In genomic region chr17:4583796-4584124, GRCh38 we compare ENCODE assay signal across 7 cellular contexts. TPM values are rescaled to one million over a fixed set of nuclear protein-coding genes. Genes with fewer than 3 reads are reported as not detected.
DNase-seq lines count a peak whose midpoint lies in the region; ATAC-seq, FAIRE-seq and TF ChIP-seq lines count a peak whose summit lies in the region.

No MANE protein-coding gene starts in this region.

- peaks cover 39% of the 10 kb centered on the region for H3K27me3 ChIP-seq in GM23338 (ENCODE audit: insufficient read depth)
- H3K27me3 ChIP-seq in endothelial cell of umbilical vein (ENCODE audit: control insufficient read depth in 2 of 2, insufficient read depth in 2 of 2, low read length in 2 of 2) = peaks cover 29 to 35% of the 10 kb centered on the region in 2 experiments
- no peaks in the 10 kb centered on the region for H3K27me3 ChIP-seq in Karpas-422 (ENCODE audit: low read length)

- H3K27me3 Mint-ChIP-seq in GM23338 (ENCODE audit: insufficient read depth, low read depth, poor library complexity) = peaks cover 39% of the 10 kb centered on the region
- H3K27me3 Mint-ChIP-seq in naive B cell = peaks cover 19 to 78% (median 67%) of the 10 kb centered on the region in 3 donors

- no peaks in the 10 kb centered on the region for H3K9me1 ChIP-seq in endothelial cell of umbilical vein (replicated peaks; ENCODE audit: control insufficient read depth, extremely low read depth, insufficient read depth, low read length)

- H3K9me3 ChIP-seq in endothelial cell of umbilical vein (replicated peaks; ENCODE audit: control insufficient read depth, insufficient read depth, low read length) (no peaks in the 10 kb centered on the region), Karpas-422 (ENCODE audit: low read length) (no peaks in the 10 kb centered on the region)

- H3K4me1 ChIP-seq in GM23338 (ENCODE audit: insufficient read depth) = peaks cover 9% of the 10 kb centered on the region
- H3K4me1 ChIP-seq in endothelial cell of umbilical vein (ENCODE audit: control insufficient read depth, extremely low read depth, insufficient read depth, low read length) = no peaks in the 10 kb centered on the region
- no peaks in the 10 kb centered on the region for H3K4me1 ChIP-seq in Karpas-422 (ENCODE audit: low read length)

- H3K36me3 Mint-ChIP-seq in GM23338 (ENCODE audit: low read depth) = no peaks in the 10 kb centered on the region
- H3K36me3 Mint-ChIP-seq in naive B cell = no peaks in the 10 kb centered on the region

- H4K20me1 ChIP-seq in GM23338 (replicated peaks; ENCODE audit: insufficient read depth) = no peaks in the 10 kb centered on the region
- H4K20me1 ChIP-seq in endothelial cell of umbilical vein (replicated peaks; ENCODE audit: control insufficient read depth, extremely low read depth, insufficient read depth, low read length) = no peaks in the 10 kb centered on the region
- H4K20me1 ChIP-seq in Karpas-422 (ENCODE audit: insufficient read depth, low read depth, low read length) = no peaks in the 10 kb centered on the region

- dilution Hi-C loops in endothelial cell of umbilical vein (cut with MboI; ENCODE audit: extremely low pct_ligation_motif_present, low sequenced_read_pairs) = no loop called here

- no TSS peak for BruUV-seq in endothelial cell of umbilical vein (replicated peaks; lab: Mats Ljungman, UMichigan)

- H3K27ac ChIP-seq in GM23338 (ENCODE audit: low read depth) (no peak overlapping the region), endothelial cell of umbilical vein (ENCODE audit: insufficient read depth, low read depth, low read length) (no peak overlapping the region), substantia nigra (ENCODE audit: low read depth, low read length, poor library complexity, severe bottlenecking) (no peak overlapping the region), Karpas-422 (ENCODE audit: low read length) (no peak overlapping the region)

- no peaks in the 10 kb centered on the region for H3F3A ChIP-seq in GM23338 (replicated peaks; ENCODE audit: low read depth)

- H3K36me3 ChIP-seq in GM23338 (ENCODE audit: insufficient read depth) = no peaks in the 10 kb centered on the region
- H3K36me3 ChIP-seq in endothelial cell of umbilical vein (ENCODE audit: control insufficient read depth in 2 of 2, extremely low read depth in 1 of 2, insufficient read depth in 2 of 2, low read length in 2 of 2) = no peaks in the 10 kb centered on the region
- H3K36me3 ChIP-seq in Karpas-422 (ENCODE audit: insufficient read depth, low read length) = no peaks in the 10 kb centered on the region

- no peak overlapping the region for H3K9ac ChIP-seq in endothelial cell of umbilical vein (replicated peaks; ENCODE audit: extremely low read depth, insufficient read depth, low read length)
- no peak overlapping the region for H3K9ac ChIP-seq in Karpas-422 (ENCODE audit: low read length)

- CTCF ChIA-PET in endothelial cell of umbilical vein (lab: Charles Lee) = interaction anchor here (0.8 to 2.2 kb wide), 2 partner anchors 11 to 16 kb away, joined by 4 to 24 read pairs; no protein-coding TSS in a partner anchor

- peak overlapping the region; percentile 74 for H3K4me3 ChIP-seq in GM23338
- peak overlapping the region in 1 of 3 experiments; percentile 37 for H3K4me3 ChIP-seq in endothelial cell of umbilical vein (replicated peaks in 1 of 3; ENCODE audit: insufficient read depth in 1 of 3, low read depth in 1 of 3, low read length in 3 of 3)
- no peak overlapping the region for H3K4me3 ChIP-seq in Karpas-422 (ENCODE audit: low read length)

- DNase-seq in GM23338 (ENCODE audit: low spot score) (peak; percentile 74), NCI-H82 treated with DMSO at 0.1 percent for 48 hours (lab: John Stamatoyannopoulos, UW; ENCODE audit: unreplicated experiment) (peak; percentile 33), endothelial cell of umbilical vein (ENCODE audit: low read depth, low spot score) (peak; percentile 18), naive B cell (no peak), substantia nigra (lab: John Stamatoyannopoulos, UW) (no peak), Karpas-422 (no peak)

- POLR2A ChIA-PET in endothelial cell of umbilical vein (lab: Charles Lee) = no interaction called here

- TF ChIP-seq CTCF in GM23338 (conservative IDR thresholded peaks at IDR 0.05; ENCODE audit: low read depth in 2 of 2) (peak; percentile 38 to 41), endothelial cell of umbilical vein (IDR thresholded peaks at IDR 0.05; ENCODE audit: extremely low read depth in 1 of 2, insufficient read depth in 1 of 2, low read depth in 1 of 2, low read length in 2 of 2) (peak; percentile 15 to 51)

- TF ChIP-seq POLR2A in endothelial cell of umbilical vein (IDR thresholded peaks at IDR 0.05; ENCODE audit: low read depth, low read length) = no peak

- peak overlapping the region; percentile 98 for H2AFZ ChIP-seq in GM23338
- no peak overlapping the region for H2AFZ ChIP-seq in endothelial cell of umbilical vein (ENCODE audit: low read depth, low read length)
- no peak overlapping the region for H2AFZ ChIP-seq in Karpas-422 (ENCODE audit: low read length)

- no peaks in the 10 kb centered on the region for H3K9me2 ChIP-seq in GM23338 (ENCODE audit: insufficient read depth)
- no peaks in the 10 kb centered on the region for H3K9me2 ChIP-seq in Karpas-422 (replicated peaks; ENCODE audit: insufficient read depth, low read length)

- H3K9me3 Mint-ChIP-seq in GM23338 = no peaks in the 10 kb centered on the region; the same call in 2 of the 3 replicates
- H3K9me3 Mint-ChIP-seq in naive B cell = no peaks in the 10 kb centered on the region

- H3K4me1 Mint-ChIP-seq in GM23338 (peaks cover 29% of the 10 kb centered on the region), naive B cell (peaks cover 6 to 7% (median 7%) of the 10 kb centered on the region in 3 donors)

- H3K27ac Mint-ChIP-seq in GM23338 (no peak overlapping the region), naive B cell (peak overlapping the region in 1 of 6 donors; percentile 40)

- H3K4me2 ChIP-seq in GM23338 = peak overlapping the region; percentile 94
- no peak overlapping the region for H3K4me2 ChIP-seq in endothelial cell of umbilical vein (ENCODE audit: insufficient read depth, low read length)
- H3K4me2 ChIP-seq in Karpas-422 (ENCODE audit: low read depth, low read length, poor library complexity, severe bottlenecking) = no peak overlapping the region

- peak; percentile 70 for FAIRE-seq in endothelial cell of umbilical vein (lab: Jason Lieb, UNC)

- ATAC-seq in GM23338 (peak; percentile 72), naive B cell (ENCODE audit: low read depth in 2 of 2) (peak; percentile 67 to 75), HG03521 (IDR thresholded peaks at IDR 0.05; ENCODE audit: unreplicated experiment) (no peak)

- intact Hi-C loops in endothelial cell of umbilical vein (cut with micrococcal nuclease) = no loop called here

- peak overlapping the region; percentile 80 for H3K4me3 Mint-ChIP-seq in GM23338
- peak overlapping the region; percentile 24 to 92 (median 85) for H3K4me3 Mint-ChIP-seq in naive B cell

- H3K79me2 ChIP-seq in GM23338 (replicated peaks; ENCODE audit: insufficient read depth) = no peaks in the 10 kb centered on the region
- H3K79me2 ChIP-seq in endothelial cell of umbilical vein (ENCODE audit: control insufficient read depth, insufficient read depth, low read length) = no peaks in the 10 kb centered on the region
- H3K79me2 ChIP-seq in Karpas-422 (ENCODE audit: low read length) = no peaks in the 10 kb centered on the region

RNA-seq across cellular contexts. Expression of gene SMTNL2, which starts 0.6 kb away (rescaled TPM):
- total RNA-seq in GM23338 (2014; rRNA removed; shearing (Covaris generic)) = 1.7 and 4.3 TPM in 2 replicates
- polyA plus RNA-seq in GM23338 (2016; fragmentation: Nextera tagmentation; extraction: Ambion mirVana) (1.3 and 3.1 TPM in 2 replicates), endothelial cell of umbilical vein (not detected in 2 replicates), naive B cell (ENCODE audit: low read depth in 6 of 6) (not detected)
- total RNA-seq in endothelial cell of umbilical vein = not detected in 2 replicates
- not detected in 2 replicates for polyA plus RNA-seq in endothelial cell of umbilical vein (2011; cell fraction: cytosol; rRNA removed)
- not detected in 2 replicates for polyA plus RNA-seq in endothelial cell of umbilical vein (2011; cell fraction: nucleus; rRNA removed)
- not detected in 2 replicates for polyA plus RNA-seq in endothelial cell of umbilical vein (2012)
- not detected in 2 replicates for polyA minus RNA-seq in endothelial cell of umbilical vein
- not detected for polyA minus RNA-seq in endothelial cell of umbilical vein (2011; cell fraction: cytosol; rRNA and poly(A)+ RNA removed)
- polyA minus RNA-seq in endothelial cell of umbilical vein (2011; cell fraction: nucleus; rRNA and poly(A)+ RNA removed) = not detected in 2 replicates
- total RNA-seq in Karpas-422 (2014; rRNA removed; shearing (Covaris generic); ENCODE audit: low replicate concordance) = 0.45 TPM in 1 of 2 replicates, not detected in the other

RNA-seq across cellular contexts. Expression of gene GGT6, which starts 23.4 kb away (rescaled TPM):
- 0.24 TPM in 1 of 2 replicates, not detected in the other for total RNA-seq in GM23338 (2014; rRNA removed; shearing (Covaris generic))
- polyA plus RNA-seq in GM23338 (2016; fragmentation: Nextera tagmentation; extraction: Ambion mirVana) (0.12 TPM in 1 of 2 replicates, not detected in the other), endothelial cell of umbilical vein (not detected in 2 replicates), naive B cell (ENCODE audit: low read depth in 6 of 6) (not detected)
- not detected in 2 replicates for total RNA-seq in endothelial cell of umbilical vein
- polyA plus RNA-seq in endothelial cell of umbilical vein (2011; cell fraction: cytosol; rRNA removed) = not detected in 2 replicates
- not detected in 2 replicates for polyA plus RNA-seq in endothelial cell of umbilical vein (2011; cell fraction: nucleus; rRNA removed)
- polyA plus RNA-seq in endothelial cell of umbilical vein (2012) = not detected in 2 replicates
- polyA minus RNA-seq in endothelial cell of umbilical vein = not detected in 2 replicates
- polyA minus RNA-seq in endothelial cell of umbilical vein (2011; cell fraction: cytosol; rRNA and poly(A)+ RNA removed) = not detected
- polyA minus RNA-seq in endothelial cell of umbilical vein (2011; cell fraction: nucleus; rRNA and poly(A)+ RNA removed) = not detected in 2 replicates
- not detected in 2 replicates for total RNA-seq in Karpas-422 (2014; rRNA removed; shearing (Covaris generic); ENCODE audit: low replicate concordance)

RNA-seq across cellular contexts. Expression of gene MYBBP1A, which starts 28.6 kb away (rescaled TPM):
- total RNA-seq in GM23338 (2014; rRNA removed; shearing (Covaris generic)) = 169 and 213 TPM in 2 replicates
- polyA plus RNA-seq in GM23338 (2016; fragmentation: Nextera tagmentation; extraction: Ambion mirVana) = 66.4 and 70.7 TPM in 2 replicates
- total RNA-seq in endothelial cell of umbilical vein = 78.1 and 79.2 TPM in 2 replicates
- 26.8 and 29.3 TPM in 2 replicates for polyA plus RNA-seq in endothelial cell of umbilical vein
- 23.1 and 28.2 TPM in 2 replicates for polyA plus RNA-seq in endothelial cell of umbilical vein (2011; cell fraction: cytosol; rRNA removed)
- polyA plus RNA-seq in endothelial cell of umbilical vein (2011; cell fraction: nucleus; rRNA removed) = 109 and 111 TPM in 2 replicates
- 54.2 and 58.6 TPM in 2 replicates for polyA plus RNA-seq in endothelial cell of umbilical vein (2012)
- 36.6 and 55.5 TPM in 2 replicates for polyA minus RNA-seq in endothelial cell of umbilical vein
- 65.2 TPM for polyA minus RNA-seq in endothelial cell of umbilical vein (2011; cell fraction: cytosol; rRNA and poly(A)+ RNA removed)
- 43.8 and 58.8 TPM in 2 replicates for polyA minus RNA-seq in endothelial cell of umbilical vein (2011; cell fraction: nucleus; rRNA and poly(A)+ RNA removed)
- 10 to 100 TPM in 5 of 6 donors, under 1 TPM in 1; 0.24 to 28.7 (median 13.4) TPM for polyA plus RNA-seq in naive B cell (ENCODE audit: low read depth in 6 of 6)
- 48.2 and 76.6 TPM in 2 replicates for total RNA-seq in Karpas-422 (2014; rRNA removed; shearing (Covaris generic); ENCODE audit: low replicate concordance)

RNA-seq across cellular contexts. Expression of gene ALOX15, which starts 57.7 kb away (rescaled TPM):
- 1.1 and 1.4 TPM in 2 replicates for total RNA-seq in GM23338 (2014; rRNA removed; shearing (Covaris generic))
- polyA plus RNA-seq in GM23338 (2016; fragmentation: Nextera tagmentation; extraction: Ambion mirVana) (0.28 and 1.2 TPM in 2 replicates), endothelial cell of umbilical vein (not detected in 2 replicates), naive B cell (ENCODE audit: low read depth in 6 of 6) (under 1 TPM in 1 of 6 donors, not detected in 5; 0.09 TPM)
- not detected in 2 replicates for total RNA-seq in endothelial cell of umbilical vein
- polyA plus RNA-seq in endothelial cell of umbilical vein (2011; cell fraction: cytosol; rRNA removed) = not detected in 2 replicates
- not detected in 2 replicates for polyA plus RNA-seq in endothelial cell of umbilical vein (2011; cell fraction: nucleus; rRNA removed)
- polyA plus RNA-seq in endothelial cell of umbilical vein (2012) = not detected in 2 replicates
- not detected in 2 replicates for polyA minus RNA-seq in endothelial cell of umbilical vein
- not detected for polyA minus RNA-seq in endothelial cell of umbilical vein (2011; cell fraction: cytosol; rRNA and poly(A)+ RNA removed)
- polyA minus RNA-seq in endothelial cell of umbilical vein (2011; cell fraction: nucleus; rRNA and poly(A)+ RNA removed) = not detected in 2 replicates
- total RNA-seq in Karpas-422 (2014; rRNA removed; shearing (Covaris generic); ENCODE audit: low replicate concordance) = 0.72 and 1.5 TPM in 2 replicates

Comparison
In these comparisons a context has a peak if more than half of its experiments do, and no peak if none do; other contexts are left out.
1. DNase-seq: peak in GM23338 (single experiment), NCI-H82 treated with DMSO at 0.1 percent for 48 hours (single experiment) and endothelial cell of umbilical vein (single experiment); none in naive B cell (single experiment), substantia nigra (0 of 49) and Karpas-422 (single experiment).